Comparison of ENCODE assay signal across 17 cellular contexts in the genomic region with DNA sequence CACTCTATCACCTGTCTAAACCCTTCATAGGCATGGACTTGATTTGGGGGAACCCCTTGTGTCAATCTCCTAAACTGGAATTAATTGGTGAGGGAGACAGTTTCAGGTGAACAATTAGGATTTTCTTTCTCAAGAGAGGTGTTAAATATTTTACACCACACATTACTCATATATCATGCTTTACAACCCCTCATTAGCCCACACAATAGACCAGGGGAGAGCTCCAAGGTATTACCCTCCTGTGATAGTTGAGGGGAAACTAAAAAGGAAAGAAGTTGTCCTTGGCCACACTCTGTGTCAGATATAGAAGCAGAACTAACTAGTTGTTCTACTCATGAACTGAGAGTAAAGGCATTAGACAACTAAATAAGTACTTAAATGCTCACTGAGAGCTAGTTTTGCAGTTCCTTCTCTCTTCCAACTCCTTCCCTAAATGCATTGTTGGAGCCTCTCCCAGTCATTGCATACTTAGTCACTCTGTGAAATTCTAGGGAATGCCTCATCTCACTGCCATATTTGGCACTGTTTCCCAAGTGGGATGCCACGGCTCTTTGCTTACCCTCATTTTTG.
DNase-seq lines count a peak whose midpoint lies in the region; ATAC-seq, FAIRE-seq and TF ChIP-seq lines count a peak whose summit lies in the region.
"Had no signal": no experiment of that assay in that cellular context is flagged by ENCODE, and none has a peak within 500 bp of the region (broad histone marks: within the 10 kb centered on the region; RNA-seq: fewer than 3 reads in every experiment).

No MANE protein-coding gene starts in this region.

- no peak for TF ChIP-seq CTCF in astrocyte (IDR thresholded peaks at IDR 0.05; ENCODE audit: insufficient read depth, low read depth, low read length)
- TF ChIP-seq CTCF in gastrocnemius medialis (IDR thresholded peaks at IDR 0.05 in 4 of 5, conservative IDR thresholded peaks at IDR 0.05 in 1 of 5), result no peak

- H3K36me3 ChIP-seq in MG63, result no peaks in the 10 kb centered on the region
- no peaks in the 10 kb centered on the region for H3K36me3 ChIP-seq in astrocyte (ENCODE audit: insufficient read depth, low read length)
- no peaks in the 10 kb centered on the region for H3K36me3 ChIP-seq in gastrocnemius medialis
- H3K36me3 ChIP-seq: vagina had no signal

- H3K4me3 ChIP-seq in MG63, result no peak overlapping the region
- no peak overlapping the region for H3K4me3 ChIP-seq in astrocyte (ENCODE audit: insufficient read depth, low read depth, low read length)
- H3K4me3 ChIP-seq in gastrocnemius medialis, result no peak overlapping the region
- H3K4me3 ChIP-seq: vagina had no signal

- DNase-seq in Daoy (ENCODE audit: low read depth) (peak; percentile 58), MG63 (peak; percentile 58), astrocyte (ENCODE audit: low read depth) (peak; percentile 67), myocyte (ENCODE audit: low read depth) (peak; percentile 73), gastrocnemius medialis (no peak), HPDE6-E6E7 (ENCODE audit: extremely low spot score) (no peak), DMS79 treated with DMSO at 0.1 percent for 48 hours (lab: John Stamatoyannopoulos, UW) (no peak)
- DNase-seq: activated CD8-positive, alpha-beta memory T cell treated with anti-CD3 and anti-CD28 coated beads, Interleukin-2, amount 10 ng/mL, durations not matched to agents 7 days and 5 days; anterior cingulate cortex; naive thymus-derived CD8-positive, alpha-beta T cell; NCI-H2029; stimulated activated CD4-positive, alpha-beta T cell treated with anti-CD3 and anti-CD28 coated beads, Interleukin-12 subunit alpha, Interleukin-12 subunit beta, amount 100 ng/mL, for 4 hours; T1000 had no signal

- H4K20me1 ChIP-seq in astrocyte (ENCODE audit: insufficient read depth, low read length), result no peaks in the 10 kb centered on the region

- H3K27me3 Mint-ChIP-seq in astrocyte (ENCODE audit: low read depth, unreplicated experiment), result peaks cover 8% of the 10 kb centered on the region
- H3K27me3 Mint-ChIP-seq: activated CD8-positive, alpha-beta memory T cell treated with anti-CD3 and anti-CD28 coated beads, Interleukin-2, amount 10 ng/mL, durations not matched to agents 7 days and 5 days had no signal

- H3K27ac ChIP-seq in astrocyte (ENCODE audit: low read depth, low read length) (no peak overlapping the region), gastrocnemius medialis (no peak overlapping the region)
- H3K27ac ChIP-seq: vagina had no signal

- no peak overlapping the region for H3K9ac ChIP-seq in astrocyte (ENCODE audit: low read length)

- peak overlapping the region; percentile 29 for H3K27ac Mint-ChIP-seq in astrocyte (ENCODE audit: unreplicated experiment)
- H3K27ac Mint-ChIP-seq: activated CD8-positive, alpha-beta memory T cell treated with anti-CD3 and anti-CD28 coated beads, Interleukin-2, amount 10 ng/mL, durations not matched to agents 7 days and 5 days; CD14-positive monocyte; naive thymus-derived CD8-positive, alpha-beta T cell had no signal

- no peak for ATAC-seq in gastrocnemius medialis
- ATAC-seq in GM18861 (IDR thresholded peaks at IDR 0.05; ENCODE audit: unreplicated experiment), result no peak
- ATAC-seq: activated CD8-positive, alpha-beta memory T cell treated with anti-CD3 and anti-CD28 coated beads, Interleukin-2, amount 10 ng/mL, durations not matched to agents 7 days and 5 days; esophagus mucosa; naive thymus-derived CD8-positive, alpha-beta T cell had no signal

- intact Hi-C loops in gastrocnemius medialis (cut with DNase I; ENCODE audit: low total_unique reads), result loop anchor here (10.0 kb wide), 1 partner anchor 144 kb away; no protein-coding TSS in a partner anchor

- H3K27me3 ChIP-seq in MG63, result no peaks in the 10 kb centered on the region
- H3K27me3 ChIP-seq in astrocyte (ENCODE audit: insufficient read depth, low read length), result peaks cover 2% of the 10 kb centered on the region
- H3K27me3 ChIP-seq in gastrocnemius medialis, result no peaks in the 10 kb centered on the region
- H3K27me3 ChIP-seq: vagina had no signal

- H3K4me1 ChIP-seq in astrocyte (ENCODE audit: insufficient read depth, low read length), result peaks cover 3% of the 10 kb centered on the region
- no peaks in the 10 kb centered on the region for H3K4me1 ChIP-seq in gastrocnemius medialis
- H3K4me1 ChIP-seq: vagina had no signal

- H3K36me3 Mint-ChIP-seq in astrocyte (ENCODE audit: low read depth, unreplicated experiment), result no peaks in the 10 kb centered on the region
- H3K36me3 Mint-ChIP-seq: activated CD8-positive, alpha-beta memory T cell treated with anti-CD3 and anti-CD28 coated beads, Interleukin-2, amount 10 ng/mL, durations not matched to agents 7 days and 5 days; CD14-positive monocyte; naive thymus-derived CD8-positive, alpha-beta T cell had no signal

- H3K4me1 Mint-ChIP-seq in astrocyte (ENCODE audit: low read depth, unreplicated experiment), result peaks cover 12% of the 10 kb centered on the region
- H3K4me1 Mint-ChIP-seq: activated CD8-positive, alpha-beta memory T cell treated with anti-CD3 and anti-CD28 coated beads, Interleukin-2, amount 10 ng/mL, durations not matched to agents 7 days and 5 days; CD14-positive monocyte; naive thymus-derived CD8-positive, alpha-beta T cell had no signal

- H3K4me2 ChIP-seq in astrocyte (ENCODE audit: low read length), result peak overlapping the region; percentile 26

- no peaks in the 10 kb centered on the region for H3K9me3 Mint-ChIP-seq in astrocyte (ENCODE audit: unreplicated experiment)
- H3K9me3 Mint-ChIP-seq: CD14-positive monocyte had no signal

- H3K4me3 Mint-ChIP-seq in astrocyte (ENCODE audit: unreplicated experiment), result no peak overlapping the region
- H3K4me3 Mint-ChIP-seq: activated CD8-positive, alpha-beta memory T cell treated with anti-CD3 and anti-CD28 coated beads, Interleukin-2, amount 10 ng/mL, durations not matched to agents 7 days and 5 days; CD14-positive monocyte had no signal

- H3K9me3 ChIP-seq in MG63 (no peaks in the 10 kb centered on the region), astrocyte (ENCODE audit: insufficient read depth, low read depth, low read length) (no peaks in the 10 kb centered on the region), gastrocnemius medialis (no peaks in the 10 kb centered on the region)
- H3K9me3 ChIP-seq: vagina had no signal

- no peaks in the 10 kb centered on the region for H3K79me2 ChIP-seq in astrocyte (ENCODE audit: insufficient read depth, low read length)

- TF ChIP-seq POLR2A in gastrocnemius medialis (IDR thresholded peaks at IDR 0.05), result no peak

- no peak overlapping the region for H2AFZ ChIP-seq in astrocyte (ENCODE audit: low read depth, low read length)

- peak; percentile 97 for FAIRE-seq in astrocyte (lab: Jason Lieb, UNC)

- in situ Hi-C loops in gastrocnemius medialis (cut with MboI; ENCODE audit: low sequenced_read_pairs in 4 of 4), result no loop called here

Comparison
In these comparisons a context has a peak if more than half of its experiments do, and no peak if none do; other contexts are left out.
1. DNase-seq: peak in Daoy (single experiment), MG63 (single experiment), astrocyte (single experiment) and myocyte (single experiment); none in gastrocnemius medialis (0 of 2), HPDE6-E6E7 (single experiment) and DMS79 treated with DMSO at 0.1 percent for 48 hours (single experiment).